In the genomic region with DNA sequence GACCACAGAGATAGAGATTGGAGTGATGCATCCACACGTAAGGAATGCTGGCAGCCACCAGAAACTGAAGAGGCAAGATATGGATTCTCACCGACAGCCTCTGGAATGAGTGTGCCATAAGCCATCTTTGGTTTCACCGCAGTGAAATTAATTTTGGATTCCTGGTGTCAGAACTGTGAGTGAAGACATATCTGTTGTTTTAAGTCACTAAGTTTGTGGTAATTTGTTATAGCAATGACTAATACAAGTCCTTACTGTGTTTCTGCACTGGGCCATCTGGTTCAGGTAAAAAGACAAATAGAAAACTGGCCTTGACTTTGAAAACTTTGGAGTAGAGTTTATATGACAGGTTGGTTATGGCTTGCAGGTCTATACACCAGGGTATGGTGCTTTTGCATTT, we compare ENCODE assay signal across 19 cellular contexts.
DNase-seq lines count a peak whose midpoint lies in the region; ATAC-seq and TF ChIP-seq lines count a peak whose summit lies in the region.
"Had no signal": no experiment of that assay in that cellular context is flagged by ENCODE, and none has a peak within 500 bp of the region (broad histone marks: within the 10 kb centered on the region; RNA-seq: fewer than 3 reads in every experiment).

No MANE protein-coding gene starts in this region.

- TF ChIP-seq CTCF in right atrium auricular region (IDR thresholded peaks at IDR 0.05) (no peak), fibroblast of villous mesenchyme (IDR thresholded peaks at IDR 0.05; ENCODE audit: insufficient read depth, low read depth, low read length) (no peak), osteoblast (IDR thresholded peaks at IDR 0.05; ENCODE audit: extremely low read depth, low read depth, low read length) (no peak)

- H3K4me1 ChIP-seq in right atrium auricular region (no peaks in the 10 kb centered on the region), SJCRH30 (no peaks in the 10 kb centered on the region), osteoblast (ENCODE audit: insufficient read depth, low read length) (no peaks in the 10 kb centered on the region)
- H3K4me1 ChIP-seq: lower lobe of right lung, sigmoid colon had no signal

- H3K36me3 ChIP-seq in right atrium auricular region, result no peaks in the 10 kb centered on the region
- no peaks in the 10 kb centered on the region for H3K36me3 ChIP-seq in SJCRH30
- H3K36me3 ChIP-seq in osteoblast (ENCODE audit: insufficient read depth, low read length), result no peaks in the 10 kb centered on the region
- H3K36me3 ChIP-seq: lower lobe of right lung, sigmoid colon had no signal

- no peak overlapping the region for H3K4me3 ChIP-seq in right atrium auricular region
- H3K4me3 ChIP-seq in SJCRH30, result no peak overlapping the region
- no peak overlapping the region for H3K4me3 ChIP-seq in fibroblast of villous mesenchyme (ENCODE audit: low read depth, low read length)
- no peak overlapping the region for H3K4me3 ChIP-seq in osteoblast (ENCODE audit: insufficient read depth, low read length)
- H3K4me3 ChIP-seq: hepatocyte, lower lobe of right lung, sigmoid colon had no signal

- ATAC-seq in Right ventricle myocardium inferior, result peak; percentile 23
- ATAC-seq: effector memory CD8-positive, alpha-beta T cell; lower lobe of right lung; WTC11 had no signal

- DNase-seq in Right ventricle myocardium inferior (ENCODE audit: missing footprints) (no peak), right atrium auricular region (ENCODE audit: low spot score) (no peak), SJCRH30 (peak in 1 of 2 experiments; percentile 21), fibroblast of villous mesenchyme (ENCODE audit: low read depth) (peak; percentile 97), osteoblast (ENCODE audit: insufficient read length, low spot score, missing footprints) (no peak), ecto neural progenitor cell (ENCODE audit: low spot score) (no peak), RKO (ENCODE audit: low spot score) (no peak)
- DNase-seq in stimulated activated CD4-positive, alpha-beta T cell treated with anti-CD3 and anti-CD28 coated beads, Interleukin-4, amount 100 ng/mL, for 24 hours, result no peak
- DNase-seq: activated CD4-positive, alpha-beta memory T cell treated with anti-CD3 and anti-CD28 coated beads, Interleukin-2, amount 10 ng/mL, durations not matched to agents 7 days and 5 days; activated naive CD4-positive, alpha-beta T cell; effector memory CD8-positive, alpha-beta T cell; lower lobe of right lung; NCI-H1436 treated with DMSO at 0.1 percent for 48 hours; NCI-H2171 treated with DMSO at 0.1 percent for 48 hours; sigmoid colon; stimulated activated CD4-positive, alpha-beta T cell treated with anti-CD3 and anti-CD28 coated beads, Interleukin-2, amount 100 ng/mL, for 24 hours had no signal

- H3K27ac ChIP-seq in right atrium auricular region (no peak overlapping the region), SJCRH30 (peak overlapping the region; percentile 7; the same call in 1 of the 2 replicates), osteoblast (ENCODE audit: low read depth, low read length) (no peak overlapping the region)
- H3K27ac ChIP-seq: C4-2B, hepatocyte, lower lobe of right lung, sigmoid colon had no signal

- intact Hi-C loops in Right ventricle myocardium inferior (cut with DNase I), result no loop called here

- no peak overlapping the region for H2AFZ ChIP-seq in osteoblast (ENCODE audit: low read length)
- H2AFZ ChIP-seq: hepatocyte had no signal

- H3K27me3 ChIP-seq in right atrium auricular region (no peaks in the 10 kb centered on the region), SJCRH30 (no peaks in the 10 kb centered on the region; the same call in 1 of the 2 replicates), osteoblast (ENCODE audit: insufficient read depth, low read length) (no peaks in the 10 kb centered on the region)
- H3K27me3 ChIP-seq: hepatocyte, sigmoid colon had no signal

- H3K79me2 ChIP-seq in osteoblast (ENCODE audit: insufficient read depth, low read length), result no peaks in the 10 kb centered on the region
- H3K79me2 ChIP-seq: hepatocyte had no signal

- H3K9me3 ChIP-seq in right atrium auricular region (no peaks in the 10 kb centered on the region), SJCRH30 (replicated peaks) (no peaks in the 10 kb centered on the region), osteoblast (ENCODE audit: low read depth, low read length) (no peaks in the 10 kb centered on the region)
- H3K9me3 ChIP-seq: lower lobe of right lung, sigmoid colon had no signal

- no peaks in the 10 kb centered on the region for H4K20me1 ChIP-seq in osteoblast (ENCODE audit: insufficient read depth, low read length)

- no peak overlapping the region for H3K4me2 ChIP-seq in osteoblast (ENCODE audit: insufficient read depth, low read length)
- H3K4me2 ChIP-seq: hepatocyte had no signal
